In genomic region chr7:98539865-98540264, GRCh38 we compare ENCODE assay signal across 1 cellular context.
TF ChIP-seq lines count a peak whose summit lies in the region.

No MANE protein-coding gene starts in this region.

TF ChIP-seq in GM23338, 12 proteins besides CTCF, POLR2A, EP300 and RAD21 (continued from another document):
- TF ChIP-seq NANOG (IDR thresholded peaks at IDR 0.05; ENCODE audit: borderline replicate concordance) (no peak), JUNB (IDR thresholded peaks at IDR 0.05; ENCODE audit: unreplicated experiment) (no peak), STAT1 (IDR thresholded peaks at IDR 0.05; ENCODE audit: unreplicated experiment) (no peak), REST (IDR thresholded peaks at IDR 0.05; ENCODE audit: unreplicated experiment) (no peak)
TF ChIP-seq in GM23338: peak in this region for 0.
